ENCODE assay signal across 1 cellular context in genomic region chr11:2885017-2885675, GRCh38.
TF ChIP-seq lines count a peak whose summit lies in the region.

No MANE protein-coding gene starts in this region.

TF ChIP-seq in A549, 52 proteins besides CTCF, POLR2A, EP300 and RAD21 (continued from another document):
- no peak for TF ChIP-seq USF2 (IDR thresholded peaks at IDR 0.05)
